In genomic region chr2:84251651-84252278, GRCh38 we compare ENCODE assay signal across 28 cellular contexts.
"Had no signal": no experiment of that assay in that cellular context is flagged by ENCODE, and none has a peak within 500 bp of the region (broad histone marks: within the 10 kb centered on the region; RNA-seq: fewer than 3 reads in every experiment).

No MANE protein-coding gene starts in this region.

- H3K4me1 Mint-ChIP-seq: stimulated activated naive CD8-positive, alpha-beta T cell treated with anti-CD3 and anti-CD28 coated beads, Interleukin-15, amount 100 ng/mL, for 72 hours had no signal

- H3K36me3 Mint-ChIP-seq: naive thymus-derived CD8-positive, alpha-beta T cell had no signal

- H3K9me3 Mint-ChIP-seq: dendritic cell treated with granulocyte-macrophage colony-stimulating factor and Interleukin-4, amounts not matched to agents 40 ng/mL and 50 ng/mL, for 4 days; endodermal cell; naive thymus-derived CD8-positive, alpha-beta T cell; nephron progenitor cell; stimulated activated naive CD8-positive, alpha-beta T cell treated with anti-CD3 and anti-CD28 coated beads, Interleukin-15, amount 100 ng/mL, for 72 hours had no signal

- H3K4me3 Mint-ChIP-seq: dendritic cell treated with granulocyte-macrophage colony-stimulating factor and Interleukin-4, amounts not matched to agents 40 ng/mL and 50 ng/mL, for 4 days; endodermal cell; naive thymus-derived CD8-positive, alpha-beta T cell; nephron progenitor cell; stimulated activated naive CD8-positive, alpha-beta T cell treated with anti-CD3 and anti-CD28 coated beads, Interleukin-15, amount 100 ng/mL, for 72 hours had no signal

- H3K27me3 Mint-ChIP-seq: dendritic cell treated with granulocyte-macrophage colony-stimulating factor and Interleukin-4, amounts not matched to agents 40 ng/mL and 50 ng/mL, for 4 days had no signal

- ATAC-seq: esophagus mucosa; gastrocnemius medialis; left lobe of liver; naive thymus-derived CD8-positive, alpha-beta T cell; psoas muscle; right cardiac atrium; stimulated activated naive CD8-positive, alpha-beta T cell treated with anti-CD3 and anti-CD28 coated beads, Interleukin-15, amount 100 ng/mL, for 72 hours; upper lobe of right lung had no signal

- DNase-seq: colonic mucosa; effector CD8-positive, alpha-beta T cell; endodermal cell; foreskin fibroblast; gastrocnemius medialis; head of caudate nucleus; kidney; mesendoderm; naive thymus-derived CD8-positive, alpha-beta T cell; nephron progenitor cell; occipital lobe; ovary; posterior cingulate gyrus; psoas muscle; right cardiac atrium; small intestine; stimulated activated CD4-positive, alpha-beta T cell treated with anti-CD3 and anti-CD28 coated beads, Interleukin-15, amount 100 ng/mL, for 24 hours; stimulated activated CD4-positive, alpha-beta T cell treated with anti-CD3 and anti-CD28 coated beads, Interleukin-2, amount 100 ng/mL, for 48 hours; stimulated activated naive CD4-positive, alpha-beta T cell; stimulated activated naive CD8-positive, alpha-beta T cell treated with anti-CD3 and anti-CD28 coated beads, Interleukin-15, amount 100 ng/mL, for 72 hours; transverse colon; upper lobe of right lung; uterus had no signal

- H3K4me1 ChIP-seq: colonic mucosa, gastrocnemius medialis, psoas muscle, suprapubic skin, transverse colon, upper lobe of right lung, uterus had no signal

- H3K27ac Mint-ChIP-seq: dendritic cell treated with granulocyte-macrophage colony-stimulating factor and Interleukin-4, amounts not matched to agents 40 ng/mL and 50 ng/mL, for 4 days; endodermal cell; nephron progenitor cell had no signal

- H3K9me3 ChIP-seq: colonic mucosa, gastrocnemius medialis, ovary, suprapubic skin, transverse colon, upper lobe of right lung, uterus had no signal

- H3K27ac ChIP-seq: colonic mucosa, epithelial cell of prostate, gastrocnemius medialis, ovary, psoas muscle, suprapubic skin, transverse colon, upper lobe of right lung, uterus had no signal

- H3K27me3 ChIP-seq: colonic mucosa, gastrocnemius medialis, ovary, suprapubic skin, transverse colon, upper lobe of right lung, uterus had no signal

- H3K36me3 ChIP-seq: colonic mucosa, gastrocnemius medialis, ovary, suprapubic skin, transverse colon, upper lobe of right lung, uterus had no signal

- H3K4me3 ChIP-seq: colonic mucosa, gastrocnemius medialis, ovary, psoas muscle, suprapubic skin, transverse colon, upper lobe of right lung, uterus had no signal
